Comparison of ENCODE assay signal across 11 cellular contexts in genomic region chr22:45934659-45935341, GRCh38. TPM values are rescaled to one million over a fixed set of nuclear protein-coding genes. Genes with fewer than 3 reads are reported as not detected.
A peak's percentile ranks its signal among the peaks of the same experiment; 100 is the strongest.
DNase-seq lines count a peak whose midpoint lies in the region; ATAC-seq and TF ChIP-seq lines count a peak whose summit lies in the region.
"Had no signal": no experiment of that assay in that cellular context is flagged by ENCODE, and none has a peak within 500 bp of the region (broad histone marks: within the 10 kb centered on the region; RNA-seq: fewer than 3 reads in every experiment).

No MANE protein-coding gene starts in this region.

- H3K4me3 ChIP-seq in astrocyte of the cerebellum (ENCODE audit: low read depth, low read length) (peak overlapping the region; percentile 2), lower lobe of right lung (no peak overlapping the region)
- H3K4me3 ChIP-seq: skin epidermis had no signal

- peaks cover 17% of the 10 kb centered on the region for H3K27me3 ChIP-seq in lower lobe of right lung (ENCODE audit: low read depth)

- no peaks in the 10 kb centered on the region for H3K9me3 ChIP-seq in lower lobe of right lung

- peak; percentile 54 to 75 for ATAC-seq in lower lobe of right lung
- no peak for ATAC-seq in GM21360 (IDR thresholded peaks at IDR 0.05; ENCODE audit: unreplicated experiment)
- ATAC-seq in GM18519 (IDR thresholded peaks at IDR 0.05; ENCODE audit: low FRiP score, unreplicated experiment): no peak

- TF ChIP-seq CTCF in astrocyte of the cerebellum (IDR thresholded peaks at IDR 0.05; ENCODE audit: low read depth, low read length, missing control alignments) (no peak), lower lobe of right lung (IDR thresholded peaks at IDR 0.05) (no peak)

- in situ Hi-C loops in astrocyte of the cerebellum (cut with HindIII; ENCODE audit: low sequenced_read_pairs): no loop called here

- H3K27ac ChIP-seq in lower lobe of right lung: no peak overlapping the region

- intact Hi-C loops in lower lobe of right lung (cut with DNase I): no loop called here

- H3K4me1 ChIP-seq in lower lobe of right lung: no peaks in the 10 kb centered on the region

- no peaks in the 10 kb centered on the region for H3K36me3 ChIP-seq in lower lobe of right lung

- DNase-seq in AG20443 (ENCODE audit: low spot score) (peak; percentile 83), HS-27A (ENCODE audit: low read depth) (peak; percentile 56), astrocyte of the cerebellum (ENCODE audit: low read depth) (peak; percentile 75), lower lobe of right lung (no peak)
- DNase-seq in stimulated activated CD4-positive, alpha-beta T cell treated with anti-CD3 and anti-CD28 coated beads, Interleukin-4, amount 100 ng/mL, for 4 hours: no peak
- no peak for DNase-seq in central memory CD4-positive, alpha-beta T cell
- DNase-seq: activated T-cell treated with anti-CD3 and anti-CD28 coated beads, Interleukin-2, amount 50 U/mL, for 1 hour; glutamatergic neuron had no signal

RNA-seq across cellular contexts. Expression of gene WNT7B, which starts 42.2 kb away (rescaled TPM):
- total RNA-seq in lower lobe of right lung: 6.3 TPM

Comparison
In these comparisons a context has a peak if more than half of its experiments do, and no peak if none do; other contexts are left out.
1. DNase-seq: peak in AG20443 (single experiment), HS-27A (single experiment) and astrocyte of the cerebellum (single experiment); none in lower lobe of right lung (single experiment), stimulated activated CD4-positive, alpha-beta T cell treated with anti-CD3 and anti-CD28 coated beads, Interleukin-4, amount 100 ng/mL, for 4 hours (0 of 2) and central memory CD4-positive, alpha-beta T cell (single experiment).
2. ATAC-seq: peak in lower lobe of right lung (2 of 2); none in GM21360 (single experiment) and GM18519 (single experiment).